Comparison of ENCODE assay signal across 26 cellular contexts in genomic region chr20:1134836-1135235, GRCh38.
"Had no signal": no experiment of that assay in that cellular context is flagged by ENCODE, and none has a peak within 500 bp of the region (broad histone marks: within the 10 kb centered on the region; RNA-seq: fewer than 3 reads in every experiment).

No MANE protein-coding gene starts in this region.

- H3K27me3 Mint-ChIP-seq: dendritic cell treated with granulocyte-macrophage colony-stimulating factor and Interleukin-4, amounts not matched to agents 40 ng/mL and 50 ng/mL, for 4 days; effector memory CD8-positive, alpha-beta T cell had no signal

- H3K4me3 Mint-ChIP-seq: dendritic cell treated with granulocyte-macrophage colony-stimulating factor and Interleukin-4, amounts not matched to agents 40 ng/mL and 50 ng/mL, for 4 days; effector memory CD8-positive, alpha-beta T cell; endodermal cell; mesothelial cell of epicardium had no signal

- DNase-seq: effector CD8-positive, alpha-beta T cell; effector memory CD8-positive, alpha-beta T cell; endodermal cell; erythroblast; esophagus squamous epithelium; foreskin fibroblast; foreskin melanocyte; gastrocnemius medialis; glutamatergic neuron; heart right ventricle; hippocampal formation; left cardiac atrium; left lung; left ventricle myocardium superior; lower lobe of right lung; mesenchymal stem cell; mucosa of descending colon had no signal

- H3K4me3 ChIP-seq: coronary artery, esophagus squamous epithelium, gastrocnemius medialis, heart right ventricle, left lung, lower lobe of right lung, mucosa of descending colon had no signal

- H3K4me1 Mint-ChIP-seq: endodermal cell, mesothelial cell of epicardium had no signal

- H3K9me3 Mint-ChIP-seq: effector memory CD8-positive, alpha-beta T cell; endodermal cell had no signal

- H3K27ac Mint-ChIP-seq: dendritic cell treated with granulocyte-macrophage colony-stimulating factor and Interleukin-4, amounts not matched to agents 40 ng/mL and 50 ng/mL, for 4 days; effector memory CD8-positive, alpha-beta T cell; endodermal cell; mesothelial cell of epicardium had no signal

- FAIRE-seq: colon, endometrium, islet of Langerhans, keratinocyte had no signal

- H3K27me3 ChIP-seq: esophagus squamous epithelium, gastrocnemius medialis, heart right ventricle, left lung had no signal

- ATAC-seq: effector memory CD8-positive, alpha-beta T cell; esophagus mucosa; gastrocnemius medialis; heart right ventricle; left cardiac atrium; left lung; left ventricle myocardium superior; lower lobe of right lung; mucosa of descending colon had no signal

- H3K4me1 ChIP-seq: esophagus squamous epithelium, gastrocnemius medialis had no signal

- H3K27ac ChIP-seq: coronary artery, epithelial cell of prostate, esophagus squamous epithelium, gastrocnemius medialis, heart right ventricle, left lung, lower lobe of right lung had no signal

- H3K9me3 ChIP-seq: esophagus squamous epithelium, gastrocnemius medialis, left lung, lower lobe of right lung, mucosa of descending colon had no signal
